ENCODE assay signal across 19 cellular contexts in genomic region chrX:123873956-123874355, GRCh38.
"Had no signal": no experiment of that assay in that cellular context is flagged by ENCODE, and none has a peak within 500 bp of the region (broad histone marks: within the 10 kb centered on the region; RNA-seq: fewer than 3 reads in every experiment).

No MANE protein-coding gene starts in this region.

- H3K27me3 ChIP-seq: breast epithelium, gastroesophageal sphincter, thyroid gland had no signal

- DNase-seq: activated CD4-positive, alpha-beta T cell treated with anti-CD3 and anti-CD28 coated beads, Interleukin-2, amount 50 U/mL, for 4 hours; activated naive CD4-positive, alpha-beta T cell treated with Interleukin-2 at 50 U/mL for 16 hours; activated naive CD8-positive, alpha-beta T cell treated with anti-CD3 and anti-CD28 coated beads, Interleukin-2, amount 50 U/mL, for 24 hours; activated T-cell treated with anti-CD3 and anti-CD28 coated beads for 4 hours; aorta; cerebellar nuclear complex; effector memory CD8-positive, alpha-beta T cell; left ventricle myocardium inferior; mesendoderm; posterior cingulate gyrus; retina; stimulated activated CD4-positive, alpha-beta T cell treated with anti-CD3 and anti-CD28 coated beads, Interleukin-2, amount 100 ng/mL, for 48 hours; thyroid gland had no signal

- H3K36me3 ChIP-seq: breast epithelium, gastroesophageal sphincter, left ventricle myocardium inferior, thyroid gland had no signal

- H3K4me3 ChIP-seq: breast epithelium, gastroesophageal sphincter, left ventricle myocardium inferior, thyroid gland had no signal

- H3K4me1 ChIP-seq: breast epithelium had no signal

- H3K27ac ChIP-seq: breast epithelium, gastroesophageal sphincter, left ventricle myocardium inferior, thyroid gland had no signal

- FAIRE-seq: urothelium cell line had no signal

- H3K9me3 ChIP-seq: breast epithelium, gastroesophageal sphincter, left ventricle myocardium inferior, thyroid gland had no signal

- ATAC-seq: activated CD4-positive, CD25-positive, alpha-beta regulatory T cell treated with anti-CD3 and anti-CD28 coated beads, Interleukin-2, amount 50 U/mL, for 24 hours; activated naive CD8-positive, alpha-beta T cell treated with anti-CD3 and anti-CD28 coated beads, Interleukin-2, amount 50 U/mL, for 24 hours; effector memory CD8-positive, alpha-beta T cell; gastroesophageal sphincter; natural killer cell treated with Interleukin-12 subunit alpha and Interleukin-12 subunit beta and Interleukin-15 and Interleukin-18, amount 100 ng/mL, for 72 hours; stimulated activated memory B cell treated with anti-CD40 and anti-IgM and Interleukin-4, amounts not matched to agents 10 μg/mL and 1 μg/mL and 100 μg/mL, for 72 hours had no signal
